17 cellular contexts compared by ENCODE assay signal in genomic region chr19:3520166-3521103, GRCh38. TPM values are rescaled to one million over a fixed set of nuclear protein-coding genes. Genes with fewer than 3 reads are reported as not detected.
DNase-seq lines count a peak whose midpoint lies in the region; ATAC-seq, FAIRE-seq and TF ChIP-seq lines count a peak whose summit lies in the region.
"Had no signal": no experiment of that assay in that cellular context is flagged by ENCODE, and none has a peak within 500 bp of the region (broad histone marks: within the 10 kb centered on the region; RNA-seq: fewer than 3 reads in every experiment).

No MANE protein-coding gene starts in this region.

- H2AFZ ChIP-seq in HepG2 (ENCODE audit: low read length): no peak overlapping the region

- TF ChIP-seq EP300 in HepG2 (IDR thresholded peaks at IDR 0.05; ENCODE audit: low read depth in 2 of 2, low read length in 2 of 2) (no peak), HepG2 (CRISPR knock-in tag; IDR thresholded peaks at IDR 0.05; ENCODE audit: borderline replicate concordance) (no peak)

- no peak for TF ChIP-seq RAD21 in HepG2 (CRISPR knock-in tag; IDR thresholded peaks at IDR 0.05)

- FAIRE-seq in HepG2 (lab: Jason Lieb, UNC): no peak
- FAIRE-seq: GM12892 had no signal

- H3K4me1 Mint-ChIP-seq in MCF 10A (ENCODE audit: insufficient read depth, unreplicated experiment): peaks cover 11% of the 10 kb centered on the region
- H3K4me1 Mint-ChIP-seq in activated CD4-positive, alpha-beta memory T cell treated with anti-CD3 and anti-CD28 coated beads, Interleukin-2, amount 10 ng/mL, durations not matched to agents 7 days and 5 days: peaks cover 18% of the 10 kb centered on the region

- H3K27ac Mint-ChIP-seq in MCF 10A (ENCODE audit: low read depth, unreplicated experiment): peak overlapping the region; percentile 87
- no peak overlapping the region for H3K27ac Mint-ChIP-seq in activated CD4-positive, alpha-beta memory T cell treated with anti-CD3 and anti-CD28 coated beads, Interleukin-2, amount 10 ng/mL, durations not matched to agents 7 days and 5 days
- H3K27ac Mint-ChIP-seq: activated T-cell treated with anti-CD3 and anti-CD28 coated beads, Interleukin-2, amount 50 U/mL, for 72 hours had no signal

- no peaks in the 10 kb centered on the region for H3K4me1 ChIP-seq in cardiac muscle cell (ENCODE audit: low read depth)
- peaks cover 0 to 13% of the 10 kb centered on the region in 2 donors for H3K4me1 ChIP-seq in right atrium auricular region
- peaks cover 15% of the 10 kb centered on the region for H3K4me1 ChIP-seq in HepG2 (ENCODE audit: insufficient read depth, low read length)

- H3K9ac ChIP-seq in HepG2 (ENCODE audit: insufficient read depth, low read depth, low read length): no peak overlapping the region

- H3K27ac ChIP-seq in cardiac muscle cell (peak overlapping the region; percentile 36), right atrium auricular region (no peak overlapping the region), HepG2 (ENCODE audit: extremely low read length, insufficient read depth, low read length) (no peak overlapping the region)
- H3K27ac ChIP-seq: thyroid gland had no signal

- H3K4me3 ChIP-seq in cardiac muscle cell (no peak overlapping the region), right atrium auricular region (no peak overlapping the region), HepG2 (replicated peaks in 1 of 3; ENCODE audit: insufficient read depth in 1 of 3, low read depth in 2 of 3, low read length in 3 of 3) (no peak overlapping the region)
- H3K4me3 ChIP-seq: thyroid gland had no signal

- CTCF ChIA-PET in MCF 10A (lab: Yijun Ruan, JAX) (interaction anchor here (0.5 to 2.2 kb wide), 4 partner anchors 19 to 1469 kb away, joined by 3 to 5 read pairs (median 4); partner anchors contain the start of gene TEKTIP1), HepG2 (lab: Yijun Ruan, JAX; ENCODE audit: low intra/inter-chr PET ratio, low total read pairs) (no interaction called here)
- CTCF ChIA-PET in activated CD4-positive, alpha-beta memory T cell treated with anti-CD3 and anti-CD28 coated beads, Interleukin-2, amount 10 ng/mL, durations not matched to agents 7 days and 5 days (lab: Charles Lee): no interaction called here

- H3K4me3 Mint-ChIP-seq in MCF 10A (ENCODE audit: unreplicated experiment): peak overlapping the region; percentile 50
- no peak overlapping the region for H3K4me3 Mint-ChIP-seq in activated CD4-positive, alpha-beta memory T cell treated with anti-CD3 and anti-CD28 coated beads, Interleukin-2, amount 10 ng/mL, durations not matched to agents 7 days and 5 days
- H3K4me3 Mint-ChIP-seq: activated T-cell treated with anti-CD3 and anti-CD28 coated beads, Interleukin-2, amount 50 U/mL, for 72 hours had no signal

- DNase-seq in cardiac muscle cell (ENCODE audit: low read depth in 1 of 2, low spot score in 1 of 2) (peak in 1 of 2 donors; percentile 13), right atrium auricular region (ENCODE audit: low spot score) (no peak), MCF 10A (ENCODE audit: unreplicated experiment) (peak; percentile 81), HepG2 (ENCODE audit: low spot score) (no peak), G401 (ENCODE audit: low spot score) (no peak), NCI-H345 (lab: John Stamatoyannopoulos, UW) (no peak), GF-D8 (lab: John Stamatoyannopoulos, UW) (no peak)
- no peak for DNase-seq in activated CD4-positive, alpha-beta memory T cell treated with anti-CD3 and anti-CD28 coated beads, Interleukin-2, amount 10 ng/mL, durations not matched to agents 7 days and 5 days
- DNase-seq: ACHN; activated T-cell treated with anti-CD3 and anti-CD28 coated beads, Interleukin-2, amount 50 U/mL, for 72 hours; aorta; DMS79; Kasumi-1; NCI-H2227 treated with DMSO at 0.1 percent for 48 hours; thyroid gland had no signal

- 92% methylated on average over 9 of the region's 37 CpGs for WGBS in HepG2 (ENCODE audit: low lambda C conversion rate)

- ATAC-seq in HepG2: peak; percentile 19; the same call in 1 of the 3 replicates
- ATAC-seq: activated T-cell treated with anti-CD3 and anti-CD28 coated beads, Interleukin-2, amount 50 U/mL, for 72 hours had no signal

- TF ChIP-seq POLR2A in HepG2 (IDR thresholded peaks at IDR 0.05; ENCODE audit: insufficient read depth in 1 of 2, low read depth in 2 of 2, low read length in 2 of 2): no peak

- no peaks in the 10 kb centered on the region for H3K9me3 ChIP-seq in cardiac muscle cell (ENCODE audit: low read depth)
- no peaks in the 10 kb centered on the region for H3K9me3 ChIP-seq in right atrium auricular region
- H3K9me3 ChIP-seq in HepG2 (ENCODE audit: low read length): no peaks in the 10 kb centered on the region
- H3K9me3 ChIP-seq: thyroid gland had no signal

- H3K4me2 ChIP-seq in HepG2 (ENCODE audit: low read depth, low read length): no peak overlapping the region

- H3K79me2 ChIP-seq in HepG2 (ENCODE audit: insufficient read depth, low read length): peaks cover 34% of the 10 kb centered on the region

- intact Hi-C loops in MCF 10A (cut with micrococcal nuclease) (no loop called here), HepG2 (cut with micrococcal nuclease; ENCODE audit: unreplicated experiment) (no loop called here)

- POLR2A ChIA-PET in MCF 10A (lab: Yijun Ruan, JAX) (interaction anchor here (0.6 kb wide), 1 partner anchor 20 kb away, joined by 3 read pairs; the partner anchor contains the start of gene DOHH), HepG2 (lab: Yijun Ruan, JAX) (no interaction called here)
- POLR2A ChIA-PET in activated CD4-positive, alpha-beta memory T cell treated with anti-CD3 and anti-CD28 coated beads, Interleukin-2, amount 10 ng/mL, durations not matched to agents 7 days and 5 days (lab: Charles Lee): no interaction called here

- H3K36me3 ChIP-seq in cardiac muscle cell (peaks cover 7% of the 10 kb centered on the region), right atrium auricular region (peaks cover 26% of the 10 kb centered on the region), HepG2 (replicated peaks in 1 of 2; ENCODE audit: control insufficient read depth in 1 of 2, insufficient read depth in 2 of 2, low read length in 2 of 2) (peaks cover 17 to 42% of the 10 kb centered on the region in 2 experiments; a peak in 4 of 5 replicates)

- no peak for TF ChIP-seq CTCF in cardiac muscle cell (IDR thresholded peaks at IDR 0.05; ENCODE audit: low read depth, low read length)
- TF ChIP-seq CTCF in right atrium auricular region (IDR thresholded peaks at IDR 0.05): no peak
- TF ChIP-seq CTCF in MCF 10A (IDR thresholded peaks at IDR 0.05; ENCODE audit: unreplicated experiment): peak; percentile 9
- TF ChIP-seq CTCF in HepG2 (CRISPR knock-in tag; IDR thresholded peaks at IDR 0.05): no peak; the same call in 1 of the 2 replicates

- peaks cover 28% of the 10 kb centered on the region for H3K36me3 Mint-ChIP-seq in MCF 10A (ENCODE audit: insufficient read depth, unreplicated experiment)
- peaks cover 25% of the 10 kb centered on the region for H3K36me3 Mint-ChIP-seq in activated CD4-positive, alpha-beta memory T cell treated with anti-CD3 and anti-CD28 coated beads, Interleukin-2, amount 10 ng/mL, durations not matched to agents 7 days and 5 days (ENCODE audit: low read depth)

- peaks cover 27% of the 10 kb centered on the region; the same call in 1 of the 2 replicates for H4K20me1 ChIP-seq in HepG2 (ENCODE audit: insufficient read depth, low read length)

- BruUV-seq in MCF 10A (replicated peaks; lab: Mats Ljungman, UMichigan): no TSS peak
- no TSS peak for BruUV-seq in HepG2 (replicated peaks; lab: Mats Ljungman, UMichigan)

- no peaks in the 10 kb centered on the region for H3K27me3 Mint-ChIP-seq in MCF 10A (ENCODE audit: insufficient read depth, unreplicated experiment)
- H3K27me3 Mint-ChIP-seq in activated CD4-positive, alpha-beta memory T cell treated with anti-CD3 and anti-CD28 coated beads, Interleukin-2, amount 10 ng/mL, durations not matched to agents 7 days and 5 days: no peaks in the 10 kb centered on the region

- in situ Hi-C loops in HepG2 (cut with HindIII; ENCODE audit: extremely low pct_ligation_motif_present, low pct_unique_long_range_greater_than_20kb): no loop called here
- in situ Hi-C loops in G401 (cut with HindIII; ENCODE audit: low sequenced_read_pairs): no loop called here

- no peaks in the 10 kb centered on the region for H3K9me3 Mint-ChIP-seq in MCF 10A (ENCODE audit: unreplicated experiment)
- no peaks in the 10 kb centered on the region for H3K9me3 Mint-ChIP-seq in activated CD4-positive, alpha-beta memory T cell treated with anti-CD3 and anti-CD28 coated beads, Interleukin-2, amount 10 ng/mL, durations not matched to agents 7 days and 5 days
- H3K9me3 Mint-ChIP-seq: activated T-cell treated with anti-CD3 and anti-CD28 coated beads, Interleukin-2, amount 50 U/mL, for 72 hours had no signal

- H3K27me3 ChIP-seq in cardiac muscle cell (no peaks in the 10 kb centered on the region), right atrium auricular region (no peaks in the 10 kb centered on the region), HepG2 (ENCODE audit: control insufficient read depth in 1 of 2, insufficient read depth in 2 of 2, low read length in 2 of 2) (no peaks in the 10 kb centered on the region)
- H3K27me3 ChIP-seq: thyroid gland had no signal

RNA-seq across cellular contexts. Expression of gene FZR1, which starts 14.3 kb away (rescaled TPM):
- 45.5 and 68.5 TPM in 2 replicates for total RNA-seq in cardiac muscle cell
- polyA plus RNA-seq in cardiac muscle cell: 48.6 and 70.7 TPM in 2 replicates
- total RNA-seq in right atrium auricular region: 10 to 100 TPM; 20.6 to 21.7 TPM
- 46.4 and 48.9 TPM in 2 replicates for total RNA-seq in MCF 10A (2022)
- total RNA-seq in HepG2 (2016; rRNA removed; fragmentation: Illumina TruSeq; extraction: Trizol): 18.3 and 29.0 TPM in 2 replicates
- 7.3 and 8.3 TPM in 2 replicates for total RNA-seq in HepG2 (2016; cell fraction: cytosol; rRNA removed; fragmentation: Illumina TruSeq; extraction: Trizol; ENCODE audit: low read depth)
- total RNA-seq in HepG2 (2016; cell fraction: insoluble cytoplasmic fraction; rRNA removed; fragmentation: Illumina TruSeq; extraction: Trizol): 14.2 and 28.7 TPM in 2 replicates
- 11.9 and 12.1 TPM in 2 replicates for total RNA-seq in HepG2 (2016; cell fraction: membrane; rRNA removed; fragmentation: Illumina TruSeq; extraction: Trizol)
- total RNA-seq in HepG2 (2016; cell fraction: nucleus; rRNA removed; fragmentation: Illumina TruSeq; extraction: Trizol): 13.9 and 16.7 TPM in 2 replicates
- 30.8 and 39.2 TPM in 2 replicates for polyA plus RNA-seq in HepG2 (2011; rRNA removed)
- 14.2 and 18.0 TPM in 2 replicates for polyA plus RNA-seq in HepG2 (2011; cell fraction: cytosol; rRNA removed)
- polyA plus RNA-seq in HepG2 (2011; cell fraction: nucleus; rRNA removed): 95.9 and 102 TPM in 2 replicates
- 24.3 and 37.8 TPM in 2 replicates for polyA plus RNA-seq in HepG2 (2012)
- 1.6 and 2.9 TPM in 2 replicates for polyA plus RNA-seq in HepG2 (2016; cell fraction: cytosol; fragmentation: Illumina TruSeq; extraction: Trizol; ENCODE audit: low read depth)
- polyA plus RNA-seq in HepG2 (2016; cell fraction: insoluble cytoplasmic fraction; fragmentation: Illumina TruSeq; extraction: Trizol; ENCODE audit: low read depth): 17.3 and 26.9 TPM in 2 replicates
- polyA plus RNA-seq in HepG2 (2016; cell fraction: membrane; fragmentation: Illumina TruSeq; extraction: Trizol; ENCODE audit: low read depth): 6.0 and 6.7 TPM in 2 replicates
- polyA plus RNA-seq in HepG2 (2016; cell fraction: nucleus; fragmentation: Illumina TruSeq; extraction: Trizol; ENCODE audit: insufficient read depth, low read depth): 52.3 and 54.5 TPM in 2 replicates
- 18.4 and 43.6 TPM in 2 replicates for polyA minus RNA-seq in HepG2 (2011; rRNA and poly(A)+ RNA removed; ENCODE audit: low replicate concordance)
- 15.1 and 16.5 TPM in 2 replicates for polyA minus RNA-seq in HepG2 (2011; cell fraction: cytosol; rRNA and poly(A)+ RNA removed)
- polyA minus RNA-seq in HepG2 (2011; cell fraction: nucleus; rRNA and poly(A)+ RNA removed): 17.9 and 24.6 TPM in 2 replicates
- 76.0 and 81.3 TPM in 2 replicates for total RNA-seq in G401 (2014; rRNA removed; shearing (Covaris generic))
- total RNA-seq in activated CD4-positive, alpha-beta memory T cell treated with anti-CD3 and anti-CD28 coated beads, Interleukin-2, amount 10 ng/mL, durations not matched to agents 7 days and 5 days: 10 to 100 TPM; 72.2 to 75.6 TPM

RNA-seq across cellular contexts. Expression of gene TEKTIP1, which starts 18.5 kb away (rescaled TPM):
- total RNA-seq in cardiac muscle cell: 1.9 and 5.4 TPM in 2 replicates
- polyA plus RNA-seq in cardiac muscle cell: 4.0 and 5.9 TPM in 2 replicates
- not detected for total RNA-seq in right atrium auricular region
- total RNA-seq in MCF 10A (2022): 0.49 and 1.0 TPM in 2 replicates
- not detected in 2 replicates for total RNA-seq in HepG2 (2016; rRNA removed; fragmentation: Illumina TruSeq; extraction: Trizol)
- total RNA-seq in HepG2 (2016; cell fraction: cytosol; rRNA removed; fragmentation: Illumina TruSeq; extraction: Trizol; ENCODE audit: low read depth): not detected in 2 replicates
- total RNA-seq in HepG2 (2016; cell fraction: insoluble cytoplasmic fraction; rRNA removed; fragmentation: Illumina TruSeq; extraction: Trizol): not detected in 2 replicates
- total RNA-seq in HepG2 (2016; cell fraction: membrane; rRNA removed; fragmentation: Illumina TruSeq; extraction: Trizol): not detected in 2 replicates
- total RNA-seq in HepG2 (2016; cell fraction: nucleus; rRNA removed; fragmentation: Illumina TruSeq; extraction: Trizol): not detected in 2 replicates
- not detected in 2 replicates for polyA plus RNA-seq in HepG2 (2011; rRNA removed)
- polyA plus RNA-seq in HepG2 (2011; cell fraction: cytosol; rRNA removed): not detected in 2 replicates
- 0.32 TPM in 1 of 2 replicates, not detected in the other for polyA plus RNA-seq in HepG2 (2011; cell fraction: nucleus; rRNA removed)
- 0.24 and 0.35 TPM in 2 replicates for polyA plus RNA-seq in HepG2 (2012)
- not detected in 2 replicates for polyA plus RNA-seq in HepG2 (2016; cell fraction: cytosol; fragmentation: Illumina TruSeq; extraction: Trizol; ENCODE audit: low read depth)
- not detected in 2 replicates for polyA plus RNA-seq in HepG2 (2016; cell fraction: insoluble cytoplasmic fraction; fragmentation: Illumina TruSeq; extraction: Trizol; ENCODE audit: low read depth)
- not detected in 2 replicates for polyA plus RNA-seq in HepG2 (2016; cell fraction: membrane; fragmentation: Illumina TruSeq; extraction: Trizol; ENCODE audit: low read depth)
- polyA plus RNA-seq in HepG2 (2016; cell fraction: nucleus; fragmentation: Illumina TruSeq; extraction: Trizol; ENCODE audit: insufficient read depth, low read depth): not detected in 2 replicates
- polyA minus RNA-seq in HepG2 (2011; rRNA and poly(A)+ RNA removed; ENCODE audit: low replicate concordance): not detected in 2 replicates
- polyA minus RNA-seq in HepG2 (2011; cell fraction: cytosol; rRNA and poly(A)+ RNA removed): not detected in 2 replicates
- polyA minus RNA-seq in HepG2 (2011; cell fraction: nucleus; rRNA and poly(A)+ RNA removed): not detected in 2 replicates
- total RNA-seq in G401 (2014; rRNA removed; shearing (Covaris generic)): not detected in 2 replicates
- total RNA-seq in activated CD4-positive, alpha-beta memory T cell treated with anti-CD3 and anti-CD28 coated beads, Interleukin-2, amount 10 ng/mL, durations not matched to agents 7 days and 5 days: 1 to 10 TPM; 4.3 to 6.6 TPM
- total RNA-seq: RPMI7951 had no signal

RNA-seq across cellular contexts. Expression of gene DOHH, which starts 20.0 kb away (rescaled TPM):
- total RNA-seq in cardiac muscle cell (16.2 and 19.4 TPM in 2 replicates), right atrium auricular region (10 to 100 TPM; 14.1 to 18.4 TPM), MCF 10A (2022) (14.9 and 16.3 TPM in 2 replicates), HepG2 (2016; rRNA removed; fragmentation: Illumina TruSeq; extraction: Trizol) (10.3 and 13.7 TPM in 2 replicates)
- polyA plus RNA-seq in cardiac muscle cell (15.1 and 21.0 TPM in 2 replicates), HepG2 (2011; rRNA removed) (3.5 and 4.8 TPM in 2 replicates)
- 2.2 TPM in 2 replicates for total RNA-seq in HepG2 (2016; cell fraction: cytosol; rRNA removed; fragmentation: Illumina TruSeq; extraction: Trizol; ENCODE audit: low read depth)
- total RNA-seq in HepG2 (2016; cell fraction: insoluble cytoplasmic fraction; rRNA removed; fragmentation: Illumina TruSeq; extraction: Trizol): 10.1 and 13.2 TPM in 2 replicates
- total RNA-seq in HepG2 (2016; cell fraction: membrane; rRNA removed; fragmentation: Illumina TruSeq; extraction: Trizol): 5.2 and 7.2 TPM in 2 replicates
- total RNA-seq in HepG2 (2016; cell fraction: nucleus; rRNA removed; fragmentation: Illumina TruSeq; extraction: Trizol): 5.0 and 6.8 TPM in 2 replicates
- 4.6 and 9.1 TPM in 2 replicates for polyA plus RNA-seq in HepG2 (2011; cell fraction: cytosol; rRNA removed)
- 7.4 and 8.4 TPM in 2 replicates for polyA plus RNA-seq in HepG2 (2011; cell fraction: nucleus; rRNA removed)
- 4.7 and 7.0 TPM in 2 replicates for polyA plus RNA-seq in HepG2 (2012)
- polyA plus RNA-seq in HepG2 (2016; cell fraction: cytosol; fragmentation: Illumina TruSeq; extraction: Trizol; ENCODE audit: low read depth): 1.5 and 2.2 TPM in 2 replicates
- polyA plus RNA-seq in HepG2 (2016; cell fraction: insoluble cytoplasmic fraction; fragmentation: Illumina TruSeq; extraction: Trizol; ENCODE audit: low read depth): 12.2 and 13.2 TPM in 2 replicates
- 3.7 and 4.3 TPM in 2 replicates for polyA plus RNA-seq in HepG2 (2016; cell fraction: membrane; fragmentation: Illumina TruSeq; extraction: Trizol; ENCODE audit: low read depth)
- polyA plus RNA-seq in HepG2 (2016; cell fraction: nucleus; fragmentation: Illumina TruSeq; extraction: Trizol; ENCODE audit: insufficient read depth, low read depth): 10.0 and 11.0 TPM in 2 replicates
- polyA minus RNA-seq in HepG2 (2011; rRNA and poly(A)+ RNA removed; ENCODE audit: low replicate concordance): 5.5 and 8.1 TPM in 2 replicates
- polyA minus RNA-seq in HepG2 (2011; cell fraction: cytosol; rRNA and poly(A)+ RNA removed): 4.5 and 6.8 TPM in 2 replicates
- 3.5 and 5.0 TPM in 2 replicates for polyA minus RNA-seq in HepG2 (2011; cell fraction: nucleus; rRNA and poly(A)+ RNA removed)
- 53.9 and 64.8 TPM in 2 replicates for total RNA-seq in G401 (2014; rRNA removed; shearing (Covaris generic))
- 10 to 100 TPM; 11.1 to 11.8 TPM for total RNA-seq in activated CD4-positive, alpha-beta memory T cell treated with anti-CD3 and anti-CD28 coated beads, Interleukin-2, amount 10 ng/mL, durations not matched to agents 7 days and 5 days

RNA-seq across cellular contexts. Expression of gene MFSD12, which starts 37.0 kb away (rescaled TPM):
- total RNA-seq in cardiac muscle cell (89.0 and 110 TPM in 2 replicates), right atrium auricular region (10 to 100 TPM; 15.8 to 35.4 TPM), MCF 10A (2022) (77.5 and 79.4 TPM in 2 replicates), HepG2 (2016; rRNA removed; fragmentation: Illumina TruSeq; extraction: Trizol) (14.0 and 29.1 TPM in 2 replicates)
- polyA plus RNA-seq in cardiac muscle cell (51.5 and 71.8 TPM in 2 replicates), HepG2 (2011; rRNA removed) (27.2 and 37.0 TPM in 2 replicates)
- 9.9 and 10.2 TPM in 2 replicates for total RNA-seq in HepG2 (2016; cell fraction: cytosol; rRNA removed; fragmentation: Illumina TruSeq; extraction: Trizol; ENCODE audit: low read depth)
- total RNA-seq in HepG2 (2016; cell fraction: insoluble cytoplasmic fraction; rRNA removed; fragmentation: Illumina TruSeq; extraction: Trizol): 10.6 and 28.5 TPM in 2 replicates
- 19.7 and 20.6 TPM in 2 replicates for total RNA-seq in HepG2 (2016; cell fraction: membrane; rRNA removed; fragmentation: Illumina TruSeq; extraction: Trizol)
- total RNA-seq in HepG2 (2016; cell fraction: nucleus; rRNA removed; fragmentation: Illumina TruSeq; extraction: Trizol): 25.3 and 29.9 TPM in 2 replicates
- 16.9 and 29.1 TPM in 2 replicates for polyA plus RNA-seq in HepG2 (2011; cell fraction: cytosol; rRNA removed)
- polyA plus RNA-seq in HepG2 (2011; cell fraction: nucleus; rRNA removed): 143 and 182 TPM in 2 replicates
- polyA plus RNA-seq in HepG2 (2012): 21.1 and 40.6 TPM in 2 replicates
- 12.9 and 14.1 TPM in 2 replicates for polyA plus RNA-seq in HepG2 (2016; cell fraction: cytosol; fragmentation: Illumina TruSeq; extraction: Trizol; ENCODE audit: low read depth)
- 12.6 and 14.9 TPM in 2 replicates for polyA plus RNA-seq in HepG2 (2016; cell fraction: insoluble cytoplasmic fraction; fragmentation: Illumina TruSeq; extraction: Trizol; ENCODE audit: low read depth)
- polyA plus RNA-seq in HepG2 (2016; cell fraction: membrane; fragmentation: Illumina TruSeq; extraction: Trizol; ENCODE audit: low read depth): 19.3 and 20.1 TPM in 2 replicates
- polyA plus RNA-seq in HepG2 (2016; cell fraction: nucleus; fragmentation: Illumina TruSeq; extraction: Trizol; ENCODE audit: insufficient read depth, low read depth): 55.9 and 62.9 TPM in 2 replicates
- polyA minus RNA-seq in HepG2 (2011; rRNA and poly(A)+ RNA removed; ENCODE audit: low replicate concordance): 76.5 and 865 TPM in 2 replicates
- 29.2 and 33.3 TPM in 2 replicates for polyA minus RNA-seq in HepG2 (2011; cell fraction: cytosol; rRNA and poly(A)+ RNA removed)
- polyA minus RNA-seq in HepG2 (2011; cell fraction: nucleus; rRNA and poly(A)+ RNA removed): 22.5 and 22.8 TPM in 2 replicates
- total RNA-seq in G401 (2014; rRNA removed; shearing (Covaris generic)): 128 and 151 TPM in 2 replicates
- total RNA-seq in activated CD4-positive, alpha-beta memory T cell treated with anti-CD3 and anti-CD28 coated beads, Interleukin-2, amount 10 ng/mL, durations not matched to agents 7 days and 5 days: 10 to 100 TPM; 51.4 to 55.1 TPM

RNA-seq across cellular contexts. Expression of gene SMIM44, which starts 37.2 kb away (rescaled TPM):
- not detected in 2 replicates for total RNA-seq in cardiac muscle cell
- not detected in 2 replicates for polyA plus RNA-seq in cardiac muscle cell
- not detected for total RNA-seq in right atrium auricular region
- total RNA-seq in MCF 10A (2022): not detected in 2 replicates
- total RNA-seq in HepG2 (2016; rRNA removed; fragmentation: Illumina TruSeq; extraction: Trizol): not detected in 2 replicates
- not detected in 2 replicates for total RNA-seq in HepG2 (2016; cell fraction: cytosol; rRNA removed; fragmentation: Illumina TruSeq; extraction: Trizol; ENCODE audit: low read depth)
- total RNA-seq in HepG2 (2016; cell fraction: insoluble cytoplasmic fraction; rRNA removed; fragmentation: Illumina TruSeq; extraction: Trizol): not detected in 2 replicates
- not detected in 2 replicates for total RNA-seq in HepG2 (2016; cell fraction: membrane; rRNA removed; fragmentation: Illumina TruSeq; extraction: Trizol)
- total RNA-seq in HepG2 (2016; cell fraction: nucleus; rRNA removed; fragmentation: Illumina TruSeq; extraction: Trizol): not detected in 2 replicates
- not detected in 2 replicates for polyA plus RNA-seq in HepG2 (2011; rRNA removed)
- not detected in 2 replicates for polyA plus RNA-seq in HepG2 (2011; cell fraction: cytosol; rRNA removed)
- polyA plus RNA-seq in HepG2 (2011; cell fraction: nucleus; rRNA removed): not detected in 2 replicates
- not detected in 2 replicates for polyA plus RNA-seq in HepG2 (2012)
- not detected in 2 replicates for polyA plus RNA-seq in HepG2 (2016; cell fraction: cytosol; fragmentation: Illumina TruSeq; extraction: Trizol; ENCODE audit: low read depth)
- not detected in 2 replicates for polyA plus RNA-seq in HepG2 (2016; cell fraction: insoluble cytoplasmic fraction; fragmentation: Illumina TruSeq; extraction: Trizol; ENCODE audit: low read depth)
- polyA plus RNA-seq in HepG2 (2016; cell fraction: membrane; fragmentation: Illumina TruSeq; extraction: Trizol; ENCODE audit: low read depth): not detected in 2 replicates
- polyA plus RNA-seq in HepG2 (2016; cell fraction: nucleus; fragmentation: Illumina TruSeq; extraction: Trizol; ENCODE audit: insufficient read depth, low read depth): not detected in 2 replicates
- polyA minus RNA-seq in HepG2 (2011; rRNA and poly(A)+ RNA removed; ENCODE audit: low replicate concordance): not detected in 2 replicates
- polyA minus RNA-seq in HepG2 (2011; cell fraction: cytosol; rRNA and poly(A)+ RNA removed): not detected in 2 replicates
- not detected in 2 replicates for polyA minus RNA-seq in HepG2 (2011; cell fraction: nucleus; rRNA and poly(A)+ RNA removed)
- not detected in 2 replicates for total RNA-seq in G401 (2014; rRNA removed; shearing (Covaris generic))
- total RNA-seq in activated CD4-positive, alpha-beta memory T cell treated with anti-CD3 and anti-CD28 coated beads, Interleukin-2, amount 10 ng/mL, durations not matched to agents 7 days and 5 days: not detected
- total RNA-seq: activated T-cell treated with anti-CD3 and anti-CD28 coated beads, Interleukin-2, amount 50 U/mL, for 72 hours; aorta; RPMI7951; thyroid gland had no signal
- polyA plus RNA-seq: aorta had no signal
